In the genomic region with DNA sequence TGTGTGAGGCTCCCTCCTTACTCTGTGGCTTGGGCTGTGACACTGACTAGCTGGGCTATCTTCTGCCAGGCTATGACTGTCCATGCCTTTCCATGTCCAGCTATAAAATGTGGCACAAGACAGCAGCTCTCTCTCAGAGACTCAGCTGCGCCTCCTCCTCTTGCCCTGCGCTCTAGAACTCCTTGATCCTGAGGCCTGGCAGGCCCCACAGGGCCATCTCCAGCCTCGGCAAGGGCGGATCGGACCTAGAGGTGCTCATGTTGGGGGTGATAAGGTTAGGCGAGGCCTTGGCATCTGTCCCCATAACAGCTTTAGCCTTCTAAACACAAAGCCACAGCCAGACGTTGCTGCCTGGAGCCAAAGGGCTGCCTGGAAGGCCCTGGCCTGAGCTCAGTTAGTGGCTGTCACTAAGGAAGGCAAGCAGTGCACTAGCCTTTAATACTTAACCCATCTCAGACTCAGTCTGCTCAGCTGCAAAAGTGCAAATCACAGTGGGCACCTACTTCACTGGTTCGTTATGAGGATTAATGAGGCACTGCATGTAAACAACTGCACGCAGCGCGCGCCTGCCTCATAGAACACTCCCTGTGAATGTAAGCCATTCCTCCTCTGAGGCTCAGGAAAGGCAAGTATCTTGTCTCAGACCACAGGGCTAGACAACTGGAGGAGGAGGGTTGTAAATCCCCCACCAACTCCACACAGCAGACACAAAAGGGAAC, we compare ENCODE assay signal across 6 cellular contexts. TPM values are rescaled to one million over a fixed set of nuclear protein-coding genes. Genes with fewer than 3 reads are reported as not detected.
A peak's percentile ranks its signal among the peaks of the same experiment; 100 is the strongest.
DNase-seq lines count a peak whose midpoint lies in the region; ATAC-seq and TF ChIP-seq lines count a peak whose summit lies in the region.

No MANE protein-coding gene starts in this region.

- no peak for TF ChIP-seq CTCF in colonic mucosa (IDR thresholded peaks at IDR 0.05)

- peaks cover 10% of the 10 kb centered on the region for H3K36me3 ChIP-seq in colonic mucosa

- peak overlapping the region; percentile 99 for H3K4me3 ChIP-seq in colonic mucosa

- H3K4me1 ChIP-seq in colonic mucosa = peaks cover 47% of the 10 kb centered on the region

- intact Hi-C loops in colonic mucosa (cut with DNase I) = no loop called here

- DNase-seq in NCI-H1417 (lab: John Stamatoyannopoulos, UW) (peak; percentile 13 to 42 (median 16)), NCI-H1417 treated with DMSO at 0.1 percent for 48 hours (lab: John Stamatoyannopoulos, UW) (no peak), colonic mucosa (peak; percentile 36), pons (ENCODE audit: low spot score) (peak; percentile 33), AG08396 (ENCODE audit: low spot score) (no peak)

- H3K27ac ChIP-seq in colonic mucosa = peak overlapping the region; percentile 100

- no peak for ATAC-seq in HG02884 (IDR thresholded peaks at IDR 0.05; ENCODE audit: unreplicated experiment)

- no peaks in the 10 kb centered on the region for H3K9me3 ChIP-seq in colonic mucosa

- H3K9ac ChIP-seq in colonic mucosa (ENCODE audit: low read depth in 2 of 2, low read length in 2 of 2) = peak overlapping the region; percentile 93 to 95

- H3K27me3 ChIP-seq in colonic mucosa = no peaks in the 10 kb centered on the region

RNA-seq across cellular contexts. Expression of a gene that starts 1.2 kb away (rescaled TPM):
- total RNA-seq in colonic mucosa = 100 to 1,000 TPM; 188 to 207 TPM

RNA-seq across cellular contexts. Expression of a gene that starts 2.0 kb away (rescaled TPM):
- total RNA-seq in colonic mucosa = 100 to 1,000 TPM in 1 of 2 donors, 10 to 100 TPM in 1; 71.4 to 142 TPM

RNA-seq across cellular contexts. Expression of a gene that starts 39.1 kb away (rescaled TPM):
- 10 to 100 TPM in 1 of 2 donors, 1 to 10 TPM in 1; 7.9 to 10.2 TPM for total RNA-seq in colonic mucosa

RNA-seq across cellular contexts. Expression of a gene that starts 49.2 kb away (rescaled TPM):
- total RNA-seq in colonic mucosa = 10 to 100 TPM; 16.8 to 50.4 TPM

RNA-seq across cellular contexts. Expression of a gene that starts 58.6 kb away (rescaled TPM):
- under 1 TPM; 0.16 to 0.20 TPM for total RNA-seq in colonic mucosa

Comparison
In these comparisons a context has a peak if more than half of its experiments do, and no peak if none do; other contexts are left out.
1. DNase-seq: peak in NCI-H1417 (3 of 3), colonic mucosa (single experiment) and pons (single experiment); none in NCI-H1417 treated with DMSO at 0.1 percent for 48 hours (single experiment) and AG08396 (single experiment).